2 cellular contexts compared by ENCODE assay signal in the genomic region with DNA sequence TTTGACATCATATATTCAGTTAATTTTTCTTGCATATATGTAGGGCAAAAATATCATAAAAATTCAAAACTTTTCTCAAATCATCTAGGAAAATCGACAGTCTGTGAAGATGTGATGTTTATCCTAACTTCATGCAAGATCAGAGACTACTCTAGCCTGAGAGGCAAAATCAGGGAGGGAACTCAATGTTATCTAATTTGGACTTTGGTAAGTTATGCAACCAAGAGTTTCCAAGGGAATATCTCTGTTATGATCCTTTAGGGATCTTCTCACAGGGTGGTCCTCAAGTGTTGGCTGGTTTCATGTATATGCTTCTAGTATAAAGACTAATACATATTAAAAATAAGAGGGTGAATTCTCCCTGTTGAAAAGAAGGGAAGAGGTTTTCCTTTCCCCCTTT.
A peak's percentile ranks its signal among the peaks of the same experiment; 100 is the strongest.
TF ChIP-seq lines count a peak whose summit lies in the region.

No MANE protein-coding gene starts in this region.

TF ChIP-seq in liver, 16 proteins besides CTCF, POLR2A, EP300 and RAD21:
- TF ChIP-seq HNF4G (IDR thresholded peaks at IDR 0.05) (peak; percentile 45), SP1 (IDR thresholded peaks at IDR 0.05) (no peak), HNF4A (conservative IDR thresholded peaks at IDR 0.05) (peak; percentile 66 to 79), RXRA (IDR thresholded peaks at IDR 0.05) (no peak)
- TF ChIP-seq, protein P1, sequence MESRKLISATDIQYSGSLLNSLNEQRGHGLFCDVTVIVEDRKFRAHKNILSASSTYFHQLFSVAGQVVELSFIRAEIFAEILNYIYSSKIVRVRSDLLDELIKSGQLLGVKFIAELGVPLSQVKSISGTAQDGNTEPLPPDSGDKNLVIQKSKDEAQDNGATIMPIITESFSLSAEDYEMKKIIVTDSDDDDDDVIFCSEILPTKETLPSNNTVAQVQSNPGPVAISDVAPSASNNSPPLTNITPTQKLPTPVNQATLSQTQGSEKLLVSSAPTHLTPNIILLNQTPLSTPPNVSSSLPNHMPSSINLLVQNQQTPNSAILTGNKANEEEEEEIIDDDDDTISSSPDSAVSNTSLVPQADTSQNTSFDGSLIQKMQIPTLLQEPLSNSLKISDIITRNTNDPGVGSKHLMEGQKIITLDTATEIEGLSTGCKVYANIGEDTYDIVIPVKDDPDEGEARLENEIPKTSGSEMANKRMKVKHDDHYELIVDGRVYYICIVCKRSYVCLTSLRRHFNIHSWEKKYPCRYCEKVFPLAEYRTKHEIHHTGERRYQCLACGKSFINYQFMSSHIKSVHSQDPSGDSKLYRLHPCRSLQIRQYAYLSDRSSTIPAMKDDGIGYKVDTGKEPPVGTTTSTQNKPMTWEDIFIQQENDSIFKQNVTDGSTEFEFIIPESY (IDR thresholded peaks at IDR 0.05): no peak
TF ChIP-seq in liver: peak in this region for 2.

TF ChIP-seq in HepG2, 621 proteins besides CTCF, POLR2A, EP300 and RAD21:
- TF ChIP-seq BORCS8-MEF2B (CRISPR knock-in tag; IDR thresholded peaks at IDR 0.05) (no peak), ZMYM2 (CRISPR knock-in tag; IDR thresholded peaks at IDR 0.05) (no peak), TRIM24 (CRISPR knock-in tag; IDR thresholded peaks at IDR 0.05) (no peak), PHF20 (CRISPR knock-in tag; IDR thresholded peaks at IDR 0.05) (no peak), MEIS2 (CRISPR knock-in tag; IDR thresholded peaks at IDR 0.05) (no peak)
TF ChIP-seq in HepG2: peak in this region for 0.
